ENCODE assay signal across 16 cellular contexts in genomic region chr6:168417660-168418059, GRCh38. TPM values are rescaled to one million over a fixed set of nuclear protein-coding genes. Genes with fewer than 3 reads are reported as not detected.
"Had no signal": no experiment of that assay in that cellular context is flagged by ENCODE, and none has a peak within 500 bp of the region (broad histone marks: within the 10 kb centered on the region; RNA-seq: fewer than 3 reads in every experiment).

No MANE protein-coding gene starts in this region.

- ATAC-seq: activated CD8-positive, alpha-beta memory T cell treated with anti-CD3 and anti-CD28 coated beads, Interleukin-2, amount 10 ng/mL, durations not matched to agents 7 days and 5 days had no signal

- H3K36me3 ChIP-seq: tibial nerve had no signal

- H3K4me3 ChIP-seq: lung, psoas muscle, skin epidermis, tibial nerve had no signal

- H3K4me1 Mint-ChIP-seq: activated CD8-positive, alpha-beta memory T cell treated with anti-CD3 and anti-CD28 coated beads, Interleukin-2, amount 10 ng/mL, durations not matched to agents 7 days and 5 days; activated naive CD8-positive, alpha-beta T cell treated with anti-CD3 and anti-CD28 coated beads for 36 hours; naive B cell; stimulated activated naive CD8-positive, alpha-beta T cell treated with anti-CD3 and anti-CD28 coated beads, Interleukin-15, amount 100 ng/mL, for 72 hours had no signal

- H3K4me3 Mint-ChIP-seq: activated CD8-positive, alpha-beta memory T cell treated with anti-CD3 and anti-CD28 coated beads, Interleukin-2, amount 10 ng/mL, durations not matched to agents 7 days and 5 days; activated naive CD8-positive, alpha-beta T cell treated with anti-CD3 and anti-CD28 coated beads for 36 hours; activated T-cell treated with anti-CD3 and anti-CD28 coated beads, Interleukin-2, amount 50 U/mL, for 24 hours; stimulated activated naive CD8-positive, alpha-beta T cell treated with anti-CD3 and anti-CD28 coated beads, Interleukin-15, amount 100 ng/mL, for 72 hours had no signal

- H3K27me3 Mint-ChIP-seq: activated CD8-positive, alpha-beta memory T cell treated with anti-CD3 and anti-CD28 coated beads, Interleukin-2, amount 10 ng/mL, durations not matched to agents 7 days and 5 days; activated naive CD8-positive, alpha-beta T cell treated with anti-CD3 and anti-CD28 coated beads for 36 hours; activated T-cell treated with anti-CD3 and anti-CD28 coated beads, Interleukin-2, amount 50 U/mL, for 24 hours had no signal

- H3K27me3 ChIP-seq: tibial nerve had no signal

- DNase-seq: activated CD4-positive, alpha-beta T cell treated with anti-CD3 and anti-CD28 coated beads for 1 hour; activated CD4-positive, alpha-beta T cell treated with anti-CD3 and anti-CD28 coated beads, Interleukin-2, amount 50 U/mL, for 48 hours; activated CD8-positive, alpha-beta memory T cell treated with anti-CD3 and anti-CD28 coated beads, Interleukin-2, amount 10 ng/mL, durations not matched to agents 7 days and 5 days; activated effector memory CD4-positive, alpha-beta T cell treated with anti-CD3 and anti-CD28 coated beads, Interleukin-2, amount 50 U/mL, for 16 hours; activated naive CD8-positive, alpha-beta T cell treated with anti-CD3 and anti-CD28 coated beads for 36 hours; activated T-cell treated with anti-CD3 and anti-CD28 coated beads, Interleukin-2, amount 50 U/mL, for 24 hours; naive B cell; nucleus accumbens; stimulated activated CD4-positive, alpha-beta T cell treated with anti-CD3 and anti-CD28 coated beads, Interleukin-4, amount 100 ng/mL, for 4 hours; stimulated activated naive CD8-positive, alpha-beta T cell treated with anti-CD3 and anti-CD28 coated beads, Interleukin-15, amount 100 ng/mL, for 72 hours had no signal

- H3K27ac Mint-ChIP-seq: activated CD8-positive, alpha-beta memory T cell treated with anti-CD3 and anti-CD28 coated beads, Interleukin-2, amount 10 ng/mL, durations not matched to agents 7 days and 5 days; activated naive CD8-positive, alpha-beta T cell treated with anti-CD3 and anti-CD28 coated beads for 36 hours; activated T-cell treated with anti-CD3 and anti-CD28 coated beads, Interleukin-2, amount 50 U/mL, for 24 hours; stimulated activated naive CD8-positive, alpha-beta T cell treated with anti-CD3 and anti-CD28 coated beads, Interleukin-15, amount 100 ng/mL, for 72 hours had no signal

- H3K9me3 Mint-ChIP-seq: activated naive CD8-positive, alpha-beta T cell treated with anti-CD3 and anti-CD28 coated beads for 36 hours; activated T-cell treated with anti-CD3 and anti-CD28 coated beads, Interleukin-2, amount 50 U/mL, for 24 hours; stimulated activated naive CD8-positive, alpha-beta T cell treated with anti-CD3 and anti-CD28 coated beads, Interleukin-15, amount 100 ng/mL, for 72 hours had no signal

- H3K27ac ChIP-seq: psoas muscle had no signal

- H3K36me3 Mint-ChIP-seq: activated CD8-positive, alpha-beta memory T cell treated with anti-CD3 and anti-CD28 coated beads, Interleukin-2, amount 10 ng/mL, durations not matched to agents 7 days and 5 days; activated naive CD8-positive, alpha-beta T cell treated with anti-CD3 and anti-CD28 coated beads for 36 hours; naive B cell had no signal

- H3K9me3 ChIP-seq: psoas muscle, tibial nerve had no signal

- H3K4me1 ChIP-seq: psoas muscle had no signal

RNA-seq across cellular contexts. Expression of gene SMOC2, which starts 23.3 kb away (rescaled TPM):
- total RNA-seq: activated CD8-positive, alpha-beta memory T cell treated with anti-CD3 and anti-CD28 coated beads, Interleukin-2, amount 10 ng/mL, durations not matched to agents 7 days and 5 days; activated naive CD8-positive, alpha-beta T cell treated with anti-CD3 and anti-CD28 coated beads for 36 hours; endothelial cell of umbilical vein; T-helper 2 cell treated with Interferon-gamma antibody and Interleukin-4, amounts not matched to agents 100 ng/mL and 5 ng/mL, for 36 hours had no signal
- polyA plus RNA-seq: endothelial cell of umbilical vein had no signal
